ENCODE assay signal across 8 cellular contexts in genomic region chr6:41937881-41938574, GRCh38. TPM values are rescaled to one million over a fixed set of nuclear protein-coding genes. Genes with fewer than 3 reads are reported as not detected.
A peak's percentile ranks its signal among the peaks of the same experiment; 100 is the strongest.
DNase-seq lines count a peak whose midpoint lies in the region; ATAC-seq, FAIRE-seq and TF ChIP-seq lines count a peak whose summit lies in the region.

No MANE protein-coding gene starts in this region.

- TF ChIP-seq RAD21 in A549 (conservative IDR thresholded peaks at IDR 0.05 in 1 of 2, IDR thresholded peaks at IDR 0.05 in 1 of 2), result no peak

- peaks cover 68% of the 10 kb centered on the region for H3K4me1 ChIP-seq in A549
- no peaks in the 10 kb centered on the region for H3K4me1 ChIP-seq in aorta (ENCODE audit: control insufficient read depth in 1 of 2, insufficient read depth in 2 of 2, low read length in 2 of 2)
- H3K4me1 ChIP-seq in neural progenitor cell, result peaks cover 27% of the 10 kb centered on the region

- H3K9me3 ChIP-seq in A549 (no peaks in the 10 kb centered on the region), aorta (ENCODE audit: control insufficient read depth, low read length) (no peaks in the 10 kb centered on the region), neural progenitor cell (ENCODE audit: low read depth) (no peaks in the 10 kb centered on the region)

- CTCF ChIA-PET in A549 (lab: Yijun Ruan, JAX), result interaction anchor here (0.6 to 18.6 kb wide), 11 partner anchors 11 to 154 kb away, joined by 3 to 191 read pairs (median 5); partner anchors contain the start of genes BYSL, MED20, TAF8 and TOMM6

- H3K36me3 ChIP-seq in aorta (ENCODE audit: control insufficient read depth in 1 of 2, insufficient read depth in 2 of 2, low read length in 1 of 2) (no peaks in the 10 kb centered on the region), neural progenitor cell (no peaks in the 10 kb centered on the region)

- TF ChIP-seq POLR2A in A549 (IDR thresholded peaks at IDR 0.05; ENCODE audit: low read length), result no peak

- H3K4me3 ChIP-seq in A549 (peak overlapping the region; percentile 87; the same call in 1 of the 3 replicates), aorta (ENCODE audit: low read length in 2 of 2) (no peak overlapping the region), neural progenitor cell (no peak overlapping the region)

- H3K4me3 Mint-ChIP-seq in activated T-helper 17 cell treated with anti-CD3 and anti-CD28 coated beads, Interleukin-2, amount 50 U/mL, for 72 hours, result peak overlapping the region; percentile 94
- peak overlapping the region; percentile 96 to 98 (median 98) for H3K4me3 Mint-ChIP-seq in immature natural killer cell
- no peak overlapping the region for H3K4me3 Mint-ChIP-seq in neural progenitor cell

- no peaks in the 10 kb centered on the region for H3K79me2 ChIP-seq in neural progenitor cell (ENCODE audit: low read depth)

- DNase-seq in A549 (ENCODE audit: low read depth in 1 of 2, low spot score in 1 of 2), result no peak
- DNase-seq in NCI-H2171 (lab: John Stamatoyannopoulos, UW), result peak; percentile 3
- peak; percentile 57 to 68 (median 65) for DNase-seq in immature natural killer cell
- DNase-seq in aorta, result no peak
- DNase-seq in HCEC 1CT, result no peak
- DNase-seq in neural progenitor cell (ENCODE audit: low spot score), result no peak

- H3K27me3 Mint-ChIP-seq in activated T-helper 17 cell treated with anti-CD3 and anti-CD28 coated beads, Interleukin-2, amount 50 U/mL, for 72 hours, result no peaks in the 10 kb centered on the region
- H3K27me3 Mint-ChIP-seq in immature natural killer cell (ENCODE audit: low read depth in 3 of 3), result peaks cover 13 to 46% (median 41%) of the 10 kb centered on the region in 3 donors
- H3K27me3 Mint-ChIP-seq in neural progenitor cell (ENCODE audit: insufficient read depth, low read depth), result peaks cover 12% of the 10 kb centered on the region

- 55% methylated on average over 3 of the region's 4 CpGs for WGBS in A549 (ENCODE audit: missing lambda C conversion rate)
- 73 to 77% methylated on average over 4 of the region's 4 CpGs for WGBS in aorta, 2 donors

- peaks cover 24% of the 10 kb centered on the region for H4K20me1 ChIP-seq in neural progenitor cell (ENCODE audit: low read depth)

- TF ChIP-seq EP300 in A549 (IDR thresholded peaks at IDR 0.05), result no peak

- TF ChIP-seq CTCF in A549 (IDR thresholded peaks at IDR 0.05) (no peak), neural progenitor cell (IDR thresholded peaks at IDR 0.05) (no peak)

- intact Hi-C loops in aorta (cut with DNase I), result loop anchor here in 1 of 2 donors (5.0 kb wide), 1 partner anchor 104 kb away; no protein-coding TSS in a partner anchor

- no peak overlapping the region for H2AFZ ChIP-seq in neural progenitor cell (replicated peaks)

- H3K4me1 Mint-ChIP-seq in activated T-helper 17 cell treated with anti-CD3 and anti-CD28 coated beads, Interleukin-2, amount 50 U/mL, for 72 hours, result peaks cover 39% of the 10 kb centered on the region
- peaks cover 76 to 81% of the 10 kb centered on the region in 2 donors for H3K4me1 Mint-ChIP-seq in immature natural killer cell
- H3K4me1 Mint-ChIP-seq in neural progenitor cell, result peaks cover 29% of the 10 kb centered on the region

- ATAC-seq in A549, result no peak
- ATAC-seq in activated T-helper 17 cell treated with anti-CD3 and anti-CD28 coated beads, Interleukin-2, amount 50 U/mL, for 72 hours (replicated peaks), result no peak
- no peak for ATAC-seq in aorta (ENCODE audit: low FRiP score)
- no peak for ATAC-seq in GM21526 (IDR thresholded peaks at IDR 0.05; ENCODE audit: low FRiP score, unreplicated experiment)

- peaks cover 88% of the 10 kb centered on the region for H3K36me3 Mint-ChIP-seq in activated T-helper 17 cell treated with anti-CD3 and anti-CD28 coated beads, Interleukin-2, amount 50 U/mL, for 72 hours (ENCODE audit: low read depth)
- H3K36me3 Mint-ChIP-seq in immature natural killer cell (peaks cover 15 to 27% (median 26%) of the 10 kb centered on the region in 3 donors), neural progenitor cell (peaks cover 2% of the 10 kb centered on the region)

- H3K9ac ChIP-seq in neural progenitor cell, result no peak overlapping the region

- FAIRE-seq in A549 (lab: Jason Lieb, UNC), result no peak

- POLR2A ChIA-PET in A549 (lab: Yijun Ruan, JAX), result interaction anchor here (1.1 to 3.4 kb wide), 4 partner anchors 17 to 151 kb away, joined by 3 to 11 read pairs (median 4); partner anchors contain the start of genes BYSL and MED20

- H3K4me2 ChIP-seq in A549, result peak overlapping the region; percentile 98
- no peak overlapping the region for H3K4me2 ChIP-seq in neural progenitor cell

- H3K9me3 Mint-ChIP-seq in activated T-helper 17 cell treated with anti-CD3 and anti-CD28 coated beads, Interleukin-2, amount 50 U/mL, for 72 hours, result no peaks in the 10 kb centered on the region
- H3K9me3 Mint-ChIP-seq in immature natural killer cell, result no peaks in the 10 kb centered on the region
- H3K9me3 Mint-ChIP-seq in neural progenitor cell, result no peaks in the 10 kb centered on the region

- peaks cover 63% of the 10 kb centered on the region for H3F3A ChIP-seq in neural progenitor cell (ENCODE audit: low read depth)

- H3K27ac ChIP-seq in A549 (peak overlapping the region; percentile 93 to 99), aorta (ENCODE audit: low read depth in 1 of 2, low read length in 2 of 2) (no peak overlapping the region), neural progenitor cell (no peak overlapping the region)

- H3K27me3 ChIP-seq in aorta (ENCODE audit: control insufficient read depth in 1 of 2, insufficient read depth in 2 of 2, low read length in 1 of 2), result no peaks in the 10 kb centered on the region
- H3K27me3 ChIP-seq in neural progenitor cell, result peaks cover 9% of the 10 kb centered on the region

- H3K27ac Mint-ChIP-seq in activated T-helper 17 cell treated with anti-CD3 and anti-CD28 coated beads, Interleukin-2, amount 50 U/mL, for 72 hours, result peak overlapping the region; percentile 91
- H3K27ac Mint-ChIP-seq in immature natural killer cell (peak overlapping the region; percentile 89 to 97 (median 95)), neural progenitor cell (no peak overlapping the region)

TF ChIP-seq in A549, 52 proteins besides CTCF, POLR2A, EP300 and RAD21:
- no peak for TF ChIP-seq RNF2 (IDR thresholded peaks at IDR 0.05; ENCODE audit: borderline replicate concordance, low read depth)
- TF ChIP-seq MAZ (IDR thresholded peaks at IDR 0.05; ENCODE audit: borderline replicate concordance, low read depth, low read length), result no peak
- TF ChIP-seq RARB (CRISPR knock-in tag; IDR thresholded peaks at IDR 0.05), result no peak
- TF ChIP-seq CBX2 (IDR thresholded peaks at IDR 0.05; ENCODE audit: borderline replicate concordance, low read depth), result no peak

RNA-seq across cellular contexts. Expression of gene CCND3, which starts 3.6 kb away (rescaled TPM):
- polyA plus RNA-seq in A549 (2011; rRNA removed), result 112 TPM in 2 replicates
- polyA plus RNA-seq in A549 (2012; cell fraction: cytosol; rRNA removed), result 233 and 294 TPM in 2 replicates
- polyA plus RNA-seq in A549 (2012; cell fraction: nucleus; rRNA removed), result 237 and 312 TPM in 2 replicates
- 213 to 228 TPM (median 215 TPM) in 3 replicates for polyA plus RNA-seq in A549 (2017; fragmentation: RNase III; extraction: RNeasy Plus Mini Kit Qiagen cat#74134 plus additional on column Dnase treatment)
- 107 and 161 TPM in 2 replicates for polyA minus RNA-seq in A549 (2011; rRNA and poly(A)+ RNA removed)
- total RNA-seq in activated T-helper 17 cell treated with anti-CD3 and anti-CD28 coated beads, Interleukin-2, amount 50 U/mL, for 72 hours, result 100 to 1,000 TPM; 297 to 332 TPM
- polyA plus RNA-seq in immature natural killer cell, result 1,000 to 10,000 TPM in 2 of 3 donors, 100 to 1,000 TPM in 1; 782 to 1,087 (median 1,041) TPM
- total RNA-seq in aorta, result 10 to 100 TPM; 47.8 to 51.4 TPM
- polyA plus RNA-seq in aorta, result 10 to 100 TPM; 45.2 to 48.3 TPM
- total RNA-seq in neural progenitor cell (ENCODE audit: low replicate concordance), result 7.6 and 16.2 TPM in 2 replicates

RNA-seq across cellular contexts. Expression of gene BYSL, which starts 16.7 kb away (rescaled TPM):
- polyA plus RNA-seq in A549 (2011; rRNA removed), result 28.8 and 38.7 TPM in 2 replicates
- polyA plus RNA-seq in A549 (2012; cell fraction: cytosol; rRNA removed), result 51.6 and 57.2 TPM in 2 replicates
- polyA plus RNA-seq in A549 (2012; cell fraction: nucleus; rRNA removed), result 60.1 and 67.8 TPM in 2 replicates
- polyA plus RNA-seq in A549 (2017; fragmentation: RNase III; extraction: RNeasy Plus Mini Kit Qiagen cat#74134 plus additional on column Dnase treatment), result 60.9 to 66.9 TPM (median 61.8 TPM) in 3 replicates
- 40.0 and 41.5 TPM in 2 replicates for polyA minus RNA-seq in A549 (2011; rRNA and poly(A)+ RNA removed)
- total RNA-seq in activated T-helper 17 cell treated with anti-CD3 and anti-CD28 coated beads, Interleukin-2, amount 50 U/mL, for 72 hours, result 10 to 100 TPM; 23.3 to 53.1 TPM
- polyA plus RNA-seq in immature natural killer cell, result 10 to 100 TPM; 10.1 to 16.5 (median 15.9) TPM
- total RNA-seq in aorta, result 10 to 100 TPM in 1 of 2 donors, 1 to 10 TPM in 1; 9.7 to 12.0 TPM
- 1 to 10 TPM; 3.4 to 5.6 TPM for polyA plus RNA-seq in aorta
- total RNA-seq in neural progenitor cell (ENCODE audit: low replicate concordance), result 11.5 and 31.7 TPM in 2 replicates

RNA-seq across cellular contexts. Expression of gene MED20, which starts 17.1 kb away (rescaled TPM):
- 29.3 and 32.9 TPM in 2 replicates for polyA plus RNA-seq in A549 (2011; rRNA removed)
- polyA plus RNA-seq in A549 (2012; cell fraction: cytosol; rRNA removed), result 17.7 and 19.1 TPM in 2 replicates
- polyA plus RNA-seq in A549 (2012; cell fraction: nucleus; rRNA removed), result 15.8 and 17.8 TPM in 2 replicates
- 18.4 to 21.0 TPM (median 19.0 TPM) in 3 replicates for polyA plus RNA-seq in A549 (2017; fragmentation: RNase III; extraction: RNeasy Plus Mini Kit Qiagen cat#74134 plus additional on column Dnase treatment)
- 34.0 and 36.5 TPM in 2 replicates for polyA minus RNA-seq in A549 (2011; rRNA and poly(A)+ RNA removed)
- total RNA-seq in activated T-helper 17 cell treated with anti-CD3 and anti-CD28 coated beads, Interleukin-2, amount 50 U/mL, for 72 hours, result 10 to 100 TPM; 20.5 to 22.6 TPM
- 10 to 100 TPM in 2 of 3 donors, 1 to 10 TPM in 1; 5.9 to 11.5 (median 11.2) TPM for polyA plus RNA-seq in immature natural killer cell
- 10 to 100 TPM; 11.7 to 16.1 TPM for total RNA-seq in aorta
- 1 to 10 TPM; 6.1 to 7.5 TPM for polyA plus RNA-seq in aorta
- total RNA-seq in neural progenitor cell (ENCODE audit: low replicate concordance), result 29.4 and 31.4 TPM in 2 replicates

RNA-seq across cellular contexts. Expression of gene USP49, which starts 42.9 kb away (rescaled TPM):
- polyA plus RNA-seq in A549 (2011; rRNA removed) (2.9 TPM in 2 replicates), A549 (2017; fragmentation: RNase III; extraction: RNeasy Plus Mini Kit Qiagen cat#74134 plus additional on column Dnase treatment) (3.6 to 4.3 TPM (median 4.1 TPM) in 3 replicates), immature natural killer cell (under 1 TPM; 0.22 to 0.94 (median 0.62) TPM), aorta (1 to 10 TPM; 1.3 to 1.5 TPM)
- 1.0 and 1.7 TPM in 2 replicates for polyA plus RNA-seq in A549 (2012; cell fraction: cytosol; rRNA removed)
- polyA plus RNA-seq in A549 (2012; cell fraction: nucleus; rRNA removed), result 5.2 and 6.1 TPM in 2 replicates
- polyA minus RNA-seq in A549 (2011; rRNA and poly(A)+ RNA removed), result 2.1 and 2.6 TPM in 2 replicates
- 10 to 100 TPM in 1 of 2 donors, 1 to 10 TPM in 1; 8.0 to 12.0 TPM for total RNA-seq in activated T-helper 17 cell treated with anti-CD3 and anti-CD28 coated beads, Interleukin-2, amount 50 U/mL, for 72 hours
- total RNA-seq in aorta (1 to 10 TPM; 2.3 to 5.3 TPM), neural progenitor cell (ENCODE audit: low replicate concordance) (25.0 and 30.7 TPM in 2 replicates)

Comparison
In these comparisons a context has a peak if more than half of its experiments do, and no peak if none do; other contexts are left out.
1. DNase-seq: peak in NCI-H2171 (single experiment) and immature natural killer cell (3 of 3); none in A549 (0 of 2), aorta (0 of 2), HCEC 1CT (single experiment) and neural progenitor cell (single experiment).
2. H3K27ac ChIP-seq: peak in A549 (2 of 2); none in aorta (0 of 2) and neural progenitor cell (single experiment).
3. RNA of gene CCND3, which starts 3.6 kb away (total RNA-seq): 297 to 332 TPM in activated T-helper 17 cell treated with anti-CD3 and anti-CD28 coated beads, Interleukin-2, amount 50 U/mL, for 72 hours; 47.8 to 51.4 TPM in aorta and 7.6 to 16.2 TPM in neural progenitor cell; every median in the first group is over 4 times any median in the second.